Comparison of ENCODE assay signal across 24 cellular contexts in genomic region chr5:59416441-59416840, GRCh38.
DNase-seq lines count a peak whose midpoint lies in the region; ATAC-seq and TF ChIP-seq lines count a peak whose summit lies in the region.
"Had no signal": no experiment of that assay in that cellular context is flagged by ENCODE, and none has a peak within 500 bp of the region (broad histone marks: within the 10 kb centered on the region; RNA-seq: fewer than 3 reads in every experiment).

No MANE protein-coding gene starts in this region.

- H3K4me2 ChIP-seq in fibroblast of lung (ENCODE audit: extremely low read depth, insufficient read depth, low read length) = no peak overlapping the region

- H2AFZ ChIP-seq in fibroblast of lung (ENCODE audit: low read length) = no peak overlapping the region

- H3K4me3 ChIP-seq in fibroblast of lung (replicated peaks in 1 of 4; ENCODE audit: control extremely low read depth in 1 of 4, insufficient read depth in 1 of 4, low read depth in 3 of 4, low read length in 4 of 4) (no peak overlapping the region), mucosa of descending colon (no peak overlapping the region)
- H3K4me3 ChIP-seq: adrenal gland, heart right ventricle, lung, stomach, transverse colon had no signal

- ATAC-seq in mucosa of descending colon = peak; percentile 19
- no peak for ATAC-seq in GM21423 (IDR thresholded peaks at IDR 0.05; ENCODE audit: unreplicated experiment)
- no peak for ATAC-seq in GM21723 (IDR thresholded peaks at IDR 0.05; ENCODE audit: unreplicated experiment)
- ATAC-seq in GM18498 (IDR thresholded peaks at IDR 0.05; ENCODE audit: unreplicated experiment) = no peak
- ATAC-seq: heart right ventricle had no signal

- no peak overlapping the region for H3K27ac ChIP-seq in fibroblast of lung (ENCODE audit: insufficient read depth, low read length)
- H3K27ac ChIP-seq: adrenal gland, heart right ventricle, stomach had no signal

- no peaks in the 10 kb centered on the region for H3K4me1 ChIP-seq in fibroblast of lung (ENCODE audit: control insufficient read depth, extremely low read depth, insufficient read depth, low read length)
- peaks cover 22% of the 10 kb centered on the region for H3K4me1 ChIP-seq in mucosa of descending colon (ENCODE audit: low read depth)
- H3K4me1 ChIP-seq: adrenal gland, heart right ventricle had no signal

- no peaks in the 10 kb centered on the region for H3K79me2 ChIP-seq in fibroblast of lung (ENCODE audit: control insufficient read depth, insufficient read depth, low read length)

- TF ChIP-seq CTCF in fibroblast of lung (conservative IDR thresholded peaks at IDR 0.05 in 1 of 2, IDR thresholded peaks at IDR 0.05 in 1 of 2; ENCODE audit: low read depth in 1 of 2, low read length in 2 of 2) = no peak
- no peak for TF ChIP-seq CTCF in mucosa of descending colon (IDR thresholded peaks at IDR 0.05)

- DNase-seq in HCEC 1CT (peak; percentile 82), RPMI7951 (ENCODE audit: low read depth) (peak; percentile 13), fibroblast of lung (ENCODE audit: low read depth in 2 of 2) (peak; percentile 17 to 87), mucosa of descending colon (no peak)
- DNase-seq: activated CD4-positive, alpha-beta memory T cell treated with anti-CD3 and anti-CD28 coated beads for 36 hours; activated CD4-positive, CD25-positive, alpha-beta regulatory T cell; activated gamma-delta T cell treated with Interleukin-2 at 50 U/mL for 16 hours; adrenal gland; caudate nucleus; heart right ventricle; HFFc6; immature natural killer cell; KG1; NCI-H1048; NCI-H187 treated with DMSO at 0.1 percent for 48 hours; NCI-H226; RPMI8226; stomach; T1000; transverse colon had no signal

- H3K9ac ChIP-seq in fibroblast of lung (ENCODE audit: insufficient read depth, low read length) = no peak overlapping the region

- H4K20me1 ChIP-seq in fibroblast of lung (ENCODE audit: control insufficient read depth, extremely low read depth, insufficient read depth, low read length) = no peaks in the 10 kb centered on the region

- H3K36me3 ChIP-seq in fibroblast of lung (ENCODE audit: control insufficient read depth, insufficient read depth, low read length) (no peaks in the 10 kb centered on the region), mucosa of descending colon (ENCODE audit: low read depth) (no peaks in the 10 kb centered on the region)
- H3K36me3 ChIP-seq: adrenal gland, heart right ventricle, stomach, transverse colon had no signal

- H3K9me3 ChIP-seq in fibroblast of lung (ENCODE audit: control insufficient read depth, insufficient read depth, low read depth, low read length) (no peaks in the 10 kb centered on the region), mucosa of descending colon (no peaks in the 10 kb centered on the region)
- H3K9me3 ChIP-seq: adrenal gland, heart right ventricle, stomach, transverse colon had no signal

- intact Hi-C loops in mucosa of descending colon (cut with DNase I, micrococcal nuclease) = no loop called here

- no peaks in the 10 kb centered on the region for H3K27me3 ChIP-seq in fibroblast of lung (ENCODE audit: control insufficient read depth, insufficient read depth, low read length)
- H3K27me3 ChIP-seq: adrenal gland, heart right ventricle, stomach, transverse colon had no signal

Comparison
In these comparisons a context has a peak if more than half of its experiments do, and no peak if none do; other contexts are left out.
1. DNase-seq: peak in HCEC 1CT (single experiment), RPMI7951 (single experiment) and fibroblast of lung (2 of 2); none in mucosa of descending colon (0 of 3).